ENCODE assay signal across 1 cellular context in the genomic region with DNA sequence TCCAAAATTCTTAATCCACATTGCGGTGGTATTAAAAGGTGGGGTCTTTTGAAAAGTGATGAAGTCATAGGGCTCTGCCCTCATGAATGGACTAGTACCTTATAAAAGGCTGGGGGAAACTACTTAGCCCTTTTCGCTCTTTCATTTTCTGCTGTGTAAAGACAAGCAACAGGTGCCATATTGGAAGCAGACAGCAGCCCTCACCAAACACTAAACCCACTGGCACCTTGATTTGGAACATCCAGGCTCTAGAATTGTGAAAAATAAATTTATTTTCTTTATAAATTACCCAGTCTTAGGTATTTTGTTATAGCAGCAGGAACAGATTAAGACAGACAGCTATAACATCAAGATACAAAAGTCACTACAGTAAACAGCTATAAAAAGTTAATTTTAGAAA.
TF ChIP-seq lines count a peak whose summit lies in the region.

No MANE protein-coding gene starts in this region.

TF ChIP-seq in HEK293, 187 proteins besides CTCF, POLR2A, EP300 and RAD21 (continued from another document):
- TF ChIP-seq, protein P1, sequence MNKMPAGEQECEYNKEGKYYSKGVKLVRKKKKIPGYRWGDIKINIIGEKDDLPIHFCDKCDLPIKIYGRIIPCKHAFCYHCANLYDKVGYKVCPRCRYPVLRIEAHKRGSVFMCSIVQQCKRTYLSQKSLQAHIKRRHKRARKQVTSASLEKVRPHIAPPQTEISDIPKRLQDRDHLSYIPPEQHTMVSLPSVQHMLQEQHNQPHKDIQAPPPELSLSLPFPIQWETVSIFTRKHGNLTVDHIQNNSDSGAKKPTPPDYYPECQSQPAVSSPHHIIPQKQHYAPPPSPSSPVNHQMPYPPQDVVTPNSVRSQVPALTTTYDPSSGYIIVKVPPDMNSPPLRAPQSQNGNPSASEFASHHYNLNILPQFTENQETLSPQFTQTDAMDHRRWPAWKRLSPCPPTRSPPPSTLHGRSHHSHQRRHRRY (tag by site-specific recombination; IDR thresholded peaks at IDR 0.05): no peak
